Comparison of ENCODE assay signal across 16 cellular contexts in genomic region chr4:180960758-180961401, GRCh38.
DNase-seq lines count a peak whose midpoint lies in the region; ATAC-seq, FAIRE-seq and TF ChIP-seq lines count a peak whose summit lies in the region.
"Had no signal": no experiment of that assay in that cellular context is flagged by ENCODE, and none has a peak within 500 bp of the region (broad histone marks: within the 10 kb centered on the region; RNA-seq: fewer than 3 reads in every experiment).

No MANE protein-coding gene starts in this region.

- intact Hi-C loops in upper lobe of right lung (cut with DNase I), result no loop called here

- H3K9me3 ChIP-seq in BE2C (no peaks in the 10 kb centered on the region), upper lobe of right lung (no peaks in the 10 kb centered on the region)
- H3K9me3 ChIP-seq: BLaER1, thoracic aorta had no signal

- ATAC-seq in GM21529 (IDR thresholded peaks at IDR 0.05; ENCODE audit: unreplicated experiment) (no peak), upper lobe of right lung (no peak)

- no peak for FAIRE-seq in urothelium cell line (lab: Jason Lieb, UNC)
- FAIRE-seq: colon, H54 had no signal

- H3K27me3 ChIP-seq in BE2C (no peaks in the 10 kb centered on the region), upper lobe of right lung (no peaks in the 10 kb centered on the region)
- H3K27me3 ChIP-seq: BLaER1 had no signal

- H3K4me3 ChIP-seq in BE2C (ENCODE audit: low read depth, low read length), result peak overlapping the region; percentile 28; the same call in 1 of the 2 replicates
- no peak overlapping the region for H3K4me3 ChIP-seq in upper lobe of right lung
- H3K4me3 ChIP-seq: BLaER1, thoracic aorta had no signal

- H3K36me3 ChIP-seq in BE2C, result no peaks in the 10 kb centered on the region
- no peaks in the 10 kb centered on the region for H3K36me3 ChIP-seq in upper lobe of right lung
- H3K36me3 ChIP-seq: BLaER1, thoracic aorta had no signal

- H3K4me1 ChIP-seq in BE2C (peaks cover 39% of the 10 kb centered on the region), upper lobe of right lung (no peaks in the 10 kb centered on the region)
- H3K4me1 ChIP-seq: BLaER1 had no signal

- peak; percentile 82 for DNase-seq in BE2C
- DNase-seq in NCI-H2081 (lab: John Stamatoyannopoulos, UW), result peak; percentile 49 to 78
- peak; percentile 29 for DNase-seq in astrocyte of the hippocampus (ENCODE audit: low read depth, low spot score)
- DNase-seq in medulla oblongata (ENCODE audit: extremely low spot score), result peak; percentile 60
- DNase-seq in activated T-cell treated with anti-CD3 and anti-CD28 coated beads, Interleukin-2, amount 50 U/mL, for 48 hours, result no peak
- no peak for DNase-seq in urothelium cell line (ENCODE audit: low spot score)
- DNase-seq in upper lobe of right lung, result no peak
- DNase-seq: activated CD4-positive, alpha-beta T cell treated with anti-CD3 and anti-CD28 coated beads, Interleukin-2, amount 10 ng/mL, durations not matched to agents 24 days and 14 days; activated naive CD4-positive, alpha-beta T cell treated with anti-CD3 and anti-CD28 coated beads for 36 hours; GDM1; KG1 had no signal

- H3K27ac ChIP-seq in upper lobe of right lung, result no peak overlapping the region
- H3K27ac ChIP-seq: BLaER1, thoracic aorta had no signal

- TF ChIP-seq CTCF in BE2C (IDR thresholded peaks at IDR 0.05; ENCODE audit: low read depth, low read length), result peak; percentile 62
- TF ChIP-seq CTCF in upper lobe of right lung (IDR thresholded peaks at IDR 0.05), result no peak

Comparison
In these comparisons a context has a peak if more than half of its experiments do, and no peak if none do; other contexts are left out.
1. DNase-seq: peak in BE2C (single experiment), NCI-H2081 (2 of 2), astrocyte of the hippocampus (single experiment) and medulla oblongata (single experiment); none in activated T-cell treated with anti-CD3 and anti-CD28 coated beads, Interleukin-2, amount 50 U/mL, for 48 hours (0 of 2), urothelium cell line (single experiment) and upper lobe of right lung (single experiment).